25 cellular contexts compared by ENCODE assay signal in the genomic region with DNA sequence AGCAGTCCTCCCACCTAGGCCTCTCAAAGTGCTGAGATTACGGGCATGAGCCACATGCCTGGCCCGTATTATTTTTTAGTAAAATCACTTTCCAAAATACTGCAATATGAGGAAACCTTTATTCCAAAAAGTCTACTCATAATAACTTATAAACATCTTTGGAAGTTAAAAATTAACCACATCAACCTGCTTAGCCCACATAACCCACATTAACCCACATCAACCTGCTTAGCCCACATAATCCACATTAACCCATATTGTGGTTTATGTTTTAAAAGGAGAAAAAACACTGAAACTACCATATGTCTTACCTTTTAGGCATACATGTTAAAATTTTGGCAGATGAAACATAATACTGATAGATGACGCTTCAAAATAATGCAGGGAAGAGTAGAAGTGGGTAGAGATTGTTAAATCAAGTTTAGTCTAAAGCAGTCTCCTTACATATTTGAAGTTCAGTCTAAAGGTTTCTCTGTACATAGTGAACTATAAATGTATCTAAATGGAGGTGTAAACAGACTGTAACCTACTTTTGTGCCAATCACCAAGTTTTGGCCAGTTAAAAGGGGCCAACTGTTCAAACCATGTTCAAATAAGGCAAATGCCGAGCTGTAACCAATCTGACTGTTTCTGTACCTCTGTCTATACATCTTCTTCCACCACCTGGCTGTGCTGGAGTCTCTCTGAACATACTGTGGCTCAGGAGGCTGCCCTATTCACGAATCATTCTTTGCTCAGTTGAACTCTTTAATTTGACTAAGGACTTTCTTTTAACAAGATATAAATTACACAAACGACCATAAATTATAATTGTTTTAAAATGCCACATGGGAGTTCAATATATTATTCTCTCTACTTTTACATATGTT. TPM values are rescaled to one million over a fixed set of nuclear protein-coding genes. Genes with fewer than 3 reads are reported as not detected.
DNase-seq lines count a peak whose midpoint lies in the region; ATAC-seq and TF ChIP-seq lines count a peak whose summit lies in the region.
"Had no signal": no experiment of that assay in that cellular context is flagged by ENCODE, and none has a peak within 500 bp of the region (broad histone marks: within the 10 kb centered on the region; RNA-seq: fewer than 3 reads in every experiment).

No MANE protein-coding gene starts in this region.

- H3K4me2 ChIP-seq in Loucy (ENCODE audit: low read depth, low read length, poor library complexity, severe bottlenecking) = peak overlapping the region; percentile 10
- H3K4me2 ChIP-seq: SK-N-SH had no signal

- H3K27me3 ChIP-seq in Loucy (ENCODE audit: insufficient read depth, low read length, poor library complexity, severe bottlenecking) (no peaks in the 10 kb centered on the region), foreskin keratinocyte (no peaks in the 10 kb centered on the region)
- H3K27me3 ChIP-seq: ascending aorta, BE2C had no signal

- peaks cover 1% of the 10 kb centered on the region for H3K36me3 Mint-ChIP-seq in activated CD4-positive, alpha-beta T cell treated with anti-CD3 and anti-CD28 coated beads, Interleukin-2, amount 10 ng/mL, durations not matched to agents 7 days and 5 days (ENCODE audit: low read depth)
- no peaks in the 10 kb centered on the region for H3K36me3 Mint-ChIP-seq in progenitor cell of endocrine pancreas (ENCODE audit: insufficient read depth)
- H3K36me3 Mint-ChIP-seq in stimulated activated effector memory CD8-positive, alpha-beta T cell treated with anti-CD3 and anti-CD28 coated beads, Interleukin-12 subunit alpha, Interleukin-12 subunit beta, amount 100 ng/mL, for 72 hours = no peaks in the 10 kb centered on the region
- H3K36me3 Mint-ChIP-seq: activated naive CD4-positive, alpha-beta T cell treated with anti-CD3 and anti-CD28 coated beads, Interleukin-2, amount 50 U/mL, for 72 hours; natural killer cell treated with Interleukin-12 subunit alpha and Interleukin-12 subunit beta and Interleukin-15 and Interleukin-18, amount 100 ng/mL, for 72 hours had no signal

- no peaks in the 10 kb centered on the region for H3K36me3 ChIP-seq in Loucy (ENCODE audit: insufficient read depth, low read length)
- H3K36me3 ChIP-seq: ascending aorta, BE2C had no signal

- H3K9ac ChIP-seq in Loucy (ENCODE audit: low read depth, low read length, poor library complexity, severe bottlenecking) = no peak overlapping the region
- H3K9ac ChIP-seq: SK-N-SH had no signal

- H3K4me1 ChIP-seq in Loucy (ENCODE audit: insufficient read depth, low read length, poor library complexity, severe bottlenecking) (peaks cover 17% of the 10 kb centered on the region), foreskin keratinocyte (peaks cover 6% of the 10 kb centered on the region)
- H3K4me1 ChIP-seq: BE2C had no signal

- no peaks in the 10 kb centered on the region for H3K9me3 ChIP-seq in Loucy (ENCODE audit: insufficient read depth, low read depth, low read length)
- H3K9me3 ChIP-seq: ascending aorta, BE2C, SK-N-SH had no signal

- no peak for DNase-seq in activated CD4-positive, alpha-beta T cell treated with anti-CD3 and anti-CD28 coated beads, Interleukin-2, amount 10 ng/mL, durations not matched to agents 7 days and 5 days
- DNase-seq in activated CD4-positive, alpha-beta T cell treated with anti-CD3 and anti-CD28 coated beads, Interleukin-2, amount 50 U/mL, for 4 hours = no peak
- DNase-seq in foreskin keratinocyte (no peak), progenitor cell of endocrine pancreas (ENCODE audit: low spot score, unreplicated experiment) (no peak), NCI-H2107 (lab: John Stamatoyannopoulos, UW) (no peak), activated gamma-delta T cell (lab: John Stamatoyannopoulos, UW) (no peak)
- no peak for DNase-seq in stimulated activated effector memory CD8-positive, alpha-beta T cell treated with anti-CD3 and anti-CD28 coated beads, Interleukin-12 subunit alpha, Interleukin-12 subunit beta, amount 100 ng/mL, for 72 hours (ENCODE audit: low spot score in 2 of 2)
- DNase-seq: activated CD8-positive, alpha-beta memory T cell treated with anti-CD3 and anti-CD28 coated beads, Interleukin-2, amount 50 U/mL, for 48 hours; BE2C; GDM1; H9; KBM-7; left ventricle myocardium superior; MM.1S; NCI-H1417; NCI-H2081 treated with DMSO at 0.1 percent for 48 hours; NCI-H510A; SK-N-SH; stimulated activated CD4-positive, alpha-beta T cell treated with anti-CD3 and anti-CD28 coated beads, Interleukin-1b, Interleukin-23, amount 100 ng/mL, for 48 hours had no signal

- H3K9me2 ChIP-seq in Loucy (replicated peaks; ENCODE audit: low read depth, low read length) = no peaks in the 10 kb centered on the region
- H3K9me2 ChIP-seq: SK-N-SH had no signal

- ATAC-seq in foreskin keratinocyte = no peak
- no peak for ATAC-seq in stimulated activated effector memory CD8-positive, alpha-beta T cell treated with anti-CD3 and anti-CD28 coated beads, Interleukin-12 subunit alpha, Interleukin-12 subunit beta, amount 100 ng/mL, for 72 hours
- ATAC-seq: activated naive CD4-positive, alpha-beta T cell treated with anti-CD3 and anti-CD28 coated beads, Interleukin-2, amount 50 U/mL, for 72 hours; left ventricle myocardium superior; natural killer cell treated with Interleukin-12 subunit alpha and Interleukin-12 subunit beta and Interleukin-15 and Interleukin-18, amount 100 ng/mL, for 72 hours had no signal

- peak overlapping the region; percentile 27 for H3K27ac Mint-ChIP-seq in activated CD4-positive, alpha-beta T cell treated with anti-CD3 and anti-CD28 coated beads, Interleukin-2, amount 10 ng/mL, durations not matched to agents 7 days and 5 days
- H3K27ac Mint-ChIP-seq in progenitor cell of endocrine pancreas = peak overlapping the region; percentile 15
- no peak overlapping the region for H3K27ac Mint-ChIP-seq in stimulated activated effector memory CD8-positive, alpha-beta T cell treated with anti-CD3 and anti-CD28 coated beads, Interleukin-12 subunit alpha, Interleukin-12 subunit beta, amount 100 ng/mL, for 72 hours
- H3K27ac Mint-ChIP-seq: activated naive CD4-positive, alpha-beta T cell treated with anti-CD3 and anti-CD28 coated beads, Interleukin-2, amount 50 U/mL, for 72 hours; activated T-helper 2 cell treated with anti-CD3 and anti-CD28 coated beads, Interferon-gamma antibody, Interleukin-2, Interleukin-4, amounts not matched to agents 10 μg/mL and 5 μg/mL and 100 μg/mL, durations not matched to agents 14 hours and 24 hours and 36 hours; natural killer cell treated with Interleukin-12 subunit alpha and Interleukin-12 subunit beta and Interleukin-15 and Interleukin-18, amount 100 ng/mL, for 72 hours had no signal

- H3K79me2 ChIP-seq in Loucy (ENCODE audit: insufficient read depth, low read length) = peaks cover 96% of the 10 kb centered on the region

- CTCF ChIA-PET in activated CD4-positive, alpha-beta T cell treated with anti-CD3 and anti-CD28 coated beads, Interleukin-2, amount 10 ng/mL, durations not matched to agents 7 days and 5 days (lab: Charles Lee) = interaction anchor here (0.6 to 4.7 kb wide), 2 partner anchors 14 to 119 kb away, joined by 3 to 21 read pairs; partner anchors contain the start of gene KPNA3

- no peaks in the 10 kb centered on the region for H3K27me3 Mint-ChIP-seq in activated CD4-positive, alpha-beta T cell treated with anti-CD3 and anti-CD28 coated beads, Interleukin-2, amount 10 ng/mL, durations not matched to agents 7 days and 5 days
- no peaks in the 10 kb centered on the region for H3K27me3 Mint-ChIP-seq in progenitor cell of endocrine pancreas
- H3K27me3 Mint-ChIP-seq: natural killer cell treated with Interleukin-12 subunit alpha and Interleukin-12 subunit beta and Interleukin-15 and Interleukin-18, amount 100 ng/mL, for 72 hours had no signal

- no peak overlapping the region for H3K4me3 ChIP-seq in Loucy (ENCODE audit: low read length, poor library complexity, severe bottlenecking)
- H3K4me3 ChIP-seq: ascending aorta, smooth muscle cell had no signal

- TF ChIP-seq CTCF in Loucy (conservative IDR thresholded peaks at IDR 0.05; ENCODE audit: low read length) (no peak), foreskin keratinocyte (conservative IDR thresholded peaks at IDR 0.05) (peak; percentile 5), progenitor cell of endocrine pancreas (IDR thresholded peaks at IDR 0.05; ENCODE audit: unreplicated experiment) (no peak)

- peaks cover 12% of the 10 kb centered on the region for H3K4me1 Mint-ChIP-seq in activated CD4-positive, alpha-beta T cell treated with anti-CD3 and anti-CD28 coated beads, Interleukin-2, amount 10 ng/mL, durations not matched to agents 7 days and 5 days
- H3K4me1 Mint-ChIP-seq in progenitor cell of endocrine pancreas (ENCODE audit: low read depth) = peaks cover 37% of the 10 kb centered on the region
- peaks cover 45% of the 10 kb centered on the region for H3K4me1 Mint-ChIP-seq in stimulated activated effector memory CD8-positive, alpha-beta T cell treated with anti-CD3 and anti-CD28 coated beads, Interleukin-12 subunit alpha, Interleukin-12 subunit beta, amount 100 ng/mL, for 72 hours

- POLR2A ChIA-PET in activated CD4-positive, alpha-beta T cell treated with anti-CD3 and anti-CD28 coated beads, Interleukin-2, amount 10 ng/mL, durations not matched to agents 7 days and 5 days (lab: Charles Lee) = no interaction called here

- peak overlapping the region; percentile 17 for H3K4me3 Mint-ChIP-seq in activated CD4-positive, alpha-beta T cell treated with anti-CD3 and anti-CD28 coated beads, Interleukin-2, amount 10 ng/mL, durations not matched to agents 7 days and 5 days
- H3K4me3 Mint-ChIP-seq in progenitor cell of endocrine pancreas (ENCODE audit: low read depth) = no peak overlapping the region
- H3K4me3 Mint-ChIP-seq in stimulated activated effector memory CD8-positive, alpha-beta T cell treated with anti-CD3 and anti-CD28 coated beads, Interleukin-12 subunit alpha, Interleukin-12 subunit beta, amount 100 ng/mL, for 72 hours = no peak overlapping the region
- H3K4me3 Mint-ChIP-seq: H9; natural killer cell treated with Interleukin-12 subunit alpha and Interleukin-12 subunit beta and Interleukin-15 and Interleukin-18, amount 100 ng/mL, for 72 hours had no signal

- H2AFZ ChIP-seq in Loucy (ENCODE audit: low read length) = no peak overlapping the region

- peaks cover 86% of the 10 kb centered on the region for H4K20me1 ChIP-seq in Loucy (ENCODE audit: insufficient read depth, low read length, poor library complexity, severe bottlenecking)

- H3K27ac ChIP-seq in foreskin keratinocyte = no peak overlapping the region
- H3K27ac ChIP-seq: ascending aorta had no signal

- H3K9me3 Mint-ChIP-seq in activated CD4-positive, alpha-beta T cell treated with anti-CD3 and anti-CD28 coated beads, Interleukin-2, amount 10 ng/mL, durations not matched to agents 7 days and 5 days = no peaks in the 10 kb centered on the region
- no peaks in the 10 kb centered on the region for H3K9me3 Mint-ChIP-seq in progenitor cell of endocrine pancreas (ENCODE audit: low read depth)
- H3K9me3 Mint-ChIP-seq in stimulated activated effector memory CD8-positive, alpha-beta T cell treated with anti-CD3 and anti-CD28 coated beads, Interleukin-12 subunit alpha, Interleukin-12 subunit beta, amount 100 ng/mL, for 72 hours = no peaks in the 10 kb centered on the region
- H3K9me3 Mint-ChIP-seq: activated naive CD4-positive, alpha-beta T cell treated with anti-CD3 and anti-CD28 coated beads, Interleukin-2, amount 50 U/mL, for 72 hours; activated T-helper 2 cell treated with anti-CD3 and anti-CD28 coated beads, Interferon-gamma antibody, Interleukin-2, Interleukin-4, amounts not matched to agents 10 μg/mL and 5 μg/mL and 100 μg/mL, durations not matched to agents 14 hours and 24 hours and 36 hours; H9; natural killer cell treated with Interleukin-12 subunit alpha and Interleukin-12 subunit beta and Interleukin-15 and Interleukin-18, amount 100 ng/mL, for 72 hours had no signal

- no peaks in the 10 kb centered on the region for H3F3A ChIP-seq in Loucy (ENCODE audit: low read depth)

RNA-seq across cellular contexts. Expression of gene KPNA3, which starts 14.5 kb away (rescaled TPM):
- total RNA-seq in activated CD4-positive, alpha-beta T cell treated with anti-CD3 and anti-CD28 coated beads, Interleukin-2, amount 10 ng/mL, durations not matched to agents 7 days and 5 days = 10 to 100 TPM; 34.2 to 41.6 TPM
- 43.0 and 45.6 TPM in 2 replicates for total RNA-seq in foreskin keratinocyte
- 14.1 and 17.9 TPM in 2 replicates for polyA plus RNA-seq in foreskin keratinocyte
- total RNA-seq in progenitor cell of endocrine pancreas = 56.3 and 57.3 TPM in 2 replicates
